ENCODE assay signal across 12 cellular contexts in genomic region chr10:91197044-91197651, GRCh38. TPM values are rescaled to one million over a fixed set of nuclear protein-coding genes. Genes with fewer than 3 reads are reported as not detected.
DNase-seq lines count a peak whose midpoint lies in the region; ATAC-seq and TF ChIP-seq lines count a peak whose summit lies in the region.
"Had no signal": no experiment of that assay in that cellular context is flagged by ENCODE, and none has a peak within 500 bp of the region (broad histone marks: within the 10 kb centered on the region; RNA-seq: fewer than 3 reads in every experiment).

No MANE protein-coding gene starts in this region.

- H3K4me3 ChIP-seq in DND-41 (ENCODE audit: low read depth in 1 of 2, low read length in 2 of 2), result no peak overlapping the region
- no peak overlapping the region for H3K4me3 ChIP-seq in fibroblast of lung (replicated peaks in 1 of 4; ENCODE audit: control extremely low read depth in 1 of 4, insufficient read depth in 1 of 4, low read depth in 3 of 4, low read length in 4 of 4)
- no peak overlapping the region for H3K4me3 ChIP-seq in GM23338

- H3K4me2 ChIP-seq in DND-41 (ENCODE audit: insufficient read depth, low read length), result no peak overlapping the region
- H3K4me2 ChIP-seq in fibroblast of lung (ENCODE audit: extremely low read depth, insufficient read depth, low read length), result no peak overlapping the region
- H3K4me2 ChIP-seq in GM23338, result no peak overlapping the region

- no peak for ATAC-seq in DND-41 (ENCODE audit: insufficient read depth, low read depth)
- ATAC-seq in naive thymus-derived CD8-positive, alpha-beta T cell, result no peak
- no peak for ATAC-seq in GM23338
- ATAC-seq in HG03045 (IDR thresholded peaks at IDR 0.05; ENCODE audit: unreplicated experiment), result no peak
- ATAC-seq in HG02642 (IDR thresholded peaks at IDR 0.05; ENCODE audit: poor library complexity, unreplicated experiment), result no peak

- no peak overlapping the region for H3K4me3 Mint-ChIP-seq in naive thymus-derived CD8-positive, alpha-beta T cell
- no peak overlapping the region for H3K4me3 Mint-ChIP-seq in GM23338
- no peak overlapping the region for H3K4me3 Mint-ChIP-seq in activated T-helper 1 cell treated with anti-CD3 and anti-CD28 coated beads, Interleukin-12 subunit alpha, Interleukin-12 subunit beta, Interleukin-2, Interleukin-4 antibody, amounts not matched to agents 30 ng/mL and 10 ng/mL and 1 ng/mL, durations not matched to agents 14 hours and 24 hours and 36 hours

- peaks cover 6 to 11% (median 9%) of the 10 kb centered on the region in 3 donors for H3K36me3 Mint-ChIP-seq in naive thymus-derived CD8-positive, alpha-beta T cell
- H3K36me3 Mint-ChIP-seq in GM23338 (ENCODE audit: low read depth), result no peaks in the 10 kb centered on the region
- peaks cover 27% of the 10 kb centered on the region for H3K36me3 Mint-ChIP-seq in activated T-helper 1 cell treated with anti-CD3 and anti-CD28 coated beads, Interleukin-12 subunit alpha, Interleukin-12 subunit beta, Interleukin-2, Interleukin-4 antibody, amounts not matched to agents 30 ng/mL and 10 ng/mL and 1 ng/mL, durations not matched to agents 14 hours and 24 hours and 36 hours (ENCODE audit: low read depth)

- H3K9ac ChIP-seq in DND-41 (ENCODE audit: low read depth, low read length) (no peak overlapping the region), fibroblast of lung (ENCODE audit: insufficient read depth, low read length) (no peak overlapping the region)

- intact Hi-C loops in activated T-helper 1 cell treated with anti-CD3 and anti-CD28 coated beads, Interleukin-12 subunit alpha, Interleukin-12 subunit beta, Interleukin-2, Interleukin-4 antibody, amounts not matched to agents 30 ng/mL and 10 ng/mL and 1 ng/mL, durations not matched to agents 14 hours and 24 hours and 36 hours (cut with micrococcal nuclease), result no loop called here

- H3K79me2 ChIP-seq in DND-41 (ENCODE audit: insufficient read depth, low read length) (peaks cover 98% of the 10 kb centered on the region), fibroblast of lung (ENCODE audit: control insufficient read depth, insufficient read depth, low read length) (no peaks in the 10 kb centered on the region), GM23338 (replicated peaks; ENCODE audit: insufficient read depth) (no peaks in the 10 kb centered on the region)

- H3K4me1 ChIP-seq in DND-41 (ENCODE audit: insufficient read depth, low read length) (peaks cover 83% of the 10 kb centered on the region), fibroblast of lung (ENCODE audit: control insufficient read depth, extremely low read depth, insufficient read depth, low read length) (peaks cover 5% of the 10 kb centered on the region), GM23338 (ENCODE audit: insufficient read depth) (no peaks in the 10 kb centered on the region)

- peaks cover 0 to 7% (median 0%) of the 10 kb centered on the region in 9 donors for H3K9me3 Mint-ChIP-seq in naive thymus-derived CD8-positive, alpha-beta T cell
- no peaks in the 10 kb centered on the region for H3K9me3 Mint-ChIP-seq in GM23338
- peaks cover 12% of the 10 kb centered on the region for H3K9me3 Mint-ChIP-seq in activated T-helper 1 cell treated with anti-CD3 and anti-CD28 coated beads, Interleukin-12 subunit alpha, Interleukin-12 subunit beta, Interleukin-2, Interleukin-4 antibody, amounts not matched to agents 30 ng/mL and 10 ng/mL and 1 ng/mL, durations not matched to agents 14 hours and 24 hours and 36 hours

- POLR2A ChIA-PET in naive thymus-derived CD8-positive, alpha-beta T cell (lab: Charles Lee), result interaction anchor here (0.8 kb wide), 1 partner anchor 33 kb away, joined by 3 read pairs; no protein-coding TSS in a partner anchor

- H3F3A ChIP-seq in GM23338 (replicated peaks; ENCODE audit: low read depth), result no peaks in the 10 kb centered on the region

- H3K36me3 ChIP-seq in DND-41 (ENCODE audit: insufficient read depth, low read length) (peaks cover 12% of the 10 kb centered on the region; the same call in 1 of the 2 replicates), fibroblast of lung (ENCODE audit: control insufficient read depth, insufficient read depth, low read length) (no peaks in the 10 kb centered on the region), GM23338 (ENCODE audit: insufficient read depth) (no peaks in the 10 kb centered on the region)

- H2AFZ ChIP-seq in DND-41 (ENCODE audit: low read depth, low read length) (no peak overlapping the region), fibroblast of lung (ENCODE audit: low read length) (no peak overlapping the region), GM23338 (no peak overlapping the region)

- H3K27me3 ChIP-seq in DND-41 (ENCODE audit: insufficient read depth, low read length, poor library complexity) (no peaks in the 10 kb centered on the region), fibroblast of lung (ENCODE audit: control insufficient read depth, insufficient read depth, low read length) (no peaks in the 10 kb centered on the region), GM23338 (ENCODE audit: insufficient read depth) (no peaks in the 10 kb centered on the region)

- no peak for DNase-seq in DND-41
- DNase-seq in NCI-H748 (lab: John Stamatoyannopoulos, UW; ENCODE audit: unreplicated experiment), result peak; percentile 60
- DNase-seq in fibroblast of lung (ENCODE audit: low read depth in 2 of 2), result peak; percentile 57 to 67
- DNase-seq in naive thymus-derived CD8-positive, alpha-beta T cell, result no peak
- no peak for DNase-seq in GM23338 (ENCODE audit: low spot score)
- DNase-seq in activated T-helper 1 cell treated with anti-CD3 and anti-CD28 coated beads, Interleukin-12 subunit alpha, Interleukin-12 subunit beta, Interleukin-2, Interleukin-4 antibody, amounts not matched to agents 30 ng/mL and 10 ng/mL and 1 ng/mL, durations not matched to agents 14 hours and 24 hours and 36 hours (ENCODE audit: low spot score), result no peak
- DNase-seq: foreskin melanocyte, KG1, NCI-H2171 had no signal

- H3K9me3 ChIP-seq in DND-41 (ENCODE audit: insufficient read depth, low read length, severe bottlenecking), result no peaks in the 10 kb centered on the region
- no peaks in the 10 kb centered on the region for H3K9me3 ChIP-seq in fibroblast of lung (ENCODE audit: control insufficient read depth, insufficient read depth, low read depth, low read length)

- H3K27me3 Mint-ChIP-seq in naive thymus-derived CD8-positive, alpha-beta T cell, result no peaks in the 10 kb centered on the region
- peaks cover 1% of the 10 kb centered on the region for H3K27me3 Mint-ChIP-seq in GM23338 (ENCODE audit: insufficient read depth, low read depth, poor library complexity)
- no peaks in the 10 kb centered on the region for H3K27me3 Mint-ChIP-seq in activated T-helper 1 cell treated with anti-CD3 and anti-CD28 coated beads, Interleukin-12 subunit alpha, Interleukin-12 subunit beta, Interleukin-2, Interleukin-4 antibody, amounts not matched to agents 30 ng/mL and 10 ng/mL and 1 ng/mL, durations not matched to agents 14 hours and 24 hours and 36 hours (ENCODE audit: insufficient read depth)
- H3K27me3 Mint-ChIP-seq: progenitor cell of endocrine pancreas had no signal

- H3K9me2 ChIP-seq in GM23338 (ENCODE audit: insufficient read depth), result peaks cover 12% of the 10 kb centered on the region; the same call in 1 of the 2 replicates

- H4K20me1 ChIP-seq in DND-41 (ENCODE audit: insufficient read depth, low read length) (peaks cover 76% of the 10 kb centered on the region; the same call in 1 of the 2 replicates), fibroblast of lung (ENCODE audit: control insufficient read depth, extremely low read depth, insufficient read depth, low read length) (no peaks in the 10 kb centered on the region), GM23338 (replicated peaks; ENCODE audit: insufficient read depth) (no peaks in the 10 kb centered on the region)

- peak overlapping the region in 8 of 10 donors; percentile 11 to 89 (median 58) for H3K27ac Mint-ChIP-seq in naive thymus-derived CD8-positive, alpha-beta T cell
- H3K27ac Mint-ChIP-seq in GM23338, result no peak overlapping the region
- H3K27ac Mint-ChIP-seq in activated T-helper 1 cell treated with anti-CD3 and anti-CD28 coated beads, Interleukin-12 subunit alpha, Interleukin-12 subunit beta, Interleukin-2, Interleukin-4 antibody, amounts not matched to agents 30 ng/mL and 10 ng/mL and 1 ng/mL, durations not matched to agents 14 hours and 24 hours and 36 hours, result no peak overlapping the region
- H3K27ac Mint-ChIP-seq: progenitor cell of endocrine pancreas had no signal

- H3K27ac ChIP-seq in DND-41 (ENCODE audit: low read length), result peak overlapping the region; percentile 6; the same call in 1 of the 2 replicates
- no peak overlapping the region for H3K27ac ChIP-seq in fibroblast of lung (ENCODE audit: insufficient read depth, low read length)
- no peak overlapping the region for H3K27ac ChIP-seq in GM23338 (ENCODE audit: low read depth)

- TF ChIP-seq CTCF in DND-41 (IDR thresholded peaks at IDR 0.05; ENCODE audit: borderline replicate concordance, extremely low read depth, low read length, poor library complexity, severe bottlenecking), result no peak
- no peak for TF ChIP-seq CTCF in fibroblast of lung (conservative IDR thresholded peaks at IDR 0.05 in 1 of 2, IDR thresholded peaks at IDR 0.05 in 1 of 2; ENCODE audit: low read depth in 1 of 2, low read length in 2 of 2)
- no peak for TF ChIP-seq CTCF in GM23338 (conservative IDR thresholded peaks at IDR 0.05; ENCODE audit: low read depth in 2 of 2)

- H3K4me1 Mint-ChIP-seq in naive thymus-derived CD8-positive, alpha-beta T cell, result peaks cover 56 to 93% (median 85%) of the 10 kb centered on the region in 4 donors
- H3K4me1 Mint-ChIP-seq in GM23338, result no peaks in the 10 kb centered on the region
- peaks cover 77% of the 10 kb centered on the region for H3K4me1 Mint-ChIP-seq in activated T-helper 1 cell treated with anti-CD3 and anti-CD28 coated beads, Interleukin-12 subunit alpha, Interleukin-12 subunit beta, Interleukin-2, Interleukin-4 antibody, amounts not matched to agents 30 ng/mL and 10 ng/mL and 1 ng/mL, durations not matched to agents 14 hours and 24 hours and 36 hours (ENCODE audit: low read depth)

TF ChIP-seq in GM23338, 12 proteins besides CTCF, POLR2A, EP300 and RAD21:
- TF ChIP-seq EZH2phosphoT487 (IDR thresholded peaks at IDR 0.05; ENCODE audit: unreplicated experiment), result no peak
TF ChIP-seq in GM23338: peak in this region for 0.

RNA-seq across cellular contexts. Expression of gene PCGF5, which starts 23.3 kb away (rescaled TPM):
- 28.5 and 31.5 TPM in 2 replicates for total RNA-seq in fibroblast of lung
- polyA plus RNA-seq in fibroblast of lung (25.8 and 31.3 TPM in 2 replicates), GM23338 (2016; fragmentation: Nextera tagmentation; extraction: Ambion mirVana) (8.7 and 9.0 TPM in 2 replicates)
- polyA plus RNA-seq in fibroblast of lung (2012), result 18.9 and 24.0 TPM in 2 replicates
- polyA minus RNA-seq in fibroblast of lung (ENCODE audit: low replicate concordance), result 5.1 and 7.6 TPM in 2 replicates
- 10 to 100 TPM; 51.1 to 51.7 TPM for total RNA-seq in naive thymus-derived CD8-positive, alpha-beta T cell
- polyA plus RNA-seq in naive thymus-derived CD8-positive, alpha-beta T cell, result 10 to 100 TPM; 55.7 to 73.5 (median 60.8) TPM
- 6.5 and 7.7 TPM in 2 replicates for total RNA-seq in GM23338 (2014; rRNA removed; shearing (Covaris generic))
- total RNA-seq in activated T-helper 1 cell treated with anti-CD3 and anti-CD28 coated beads, Interleukin-12 subunit alpha, Interleukin-12 subunit beta, Interleukin-2, Interleukin-4 antibody, amounts not matched to agents 30 ng/mL and 10 ng/mL and 1 ng/mL, durations not matched to agents 14 hours and 24 hours and 36 hours, result 51.7 TPM in 2 replicates

Comparison
In these comparisons a context has a peak if more than half of its experiments do, and no peak if none do; other contexts are left out.
1. DNase-seq: peak in NCI-H748 (single experiment) and fibroblast of lung (2 of 2); none in DND-41 (single experiment), naive thymus-derived CD8-positive, alpha-beta T cell (0 of 10), GM23338 (single experiment) and activated T-helper 1 cell treated with anti-CD3 and anti-CD28 coated beads, Interleukin-12 subunit alpha, Interleukin-12 subunit beta, Interleukin-2, Interleukin-4 antibody, amounts not matched to agents 30 ng/mL and 10 ng/mL and 1 ng/mL, durations not matched to agents 14 hours and 24 hours and 36 hours (single experiment).
2. H3K27ac Mint-ChIP-seq: peak in naive thymus-derived CD8-positive, alpha-beta T cell (8 of 10); none in GM23338 (single experiment) and activated T-helper 1 cell treated with anti-CD3 and anti-CD28 coated beads, Interleukin-12 subunit alpha, Interleukin-12 subunit beta, Interleukin-2, Interleukin-4 antibody, amounts not matched to agents 30 ng/mL and 10 ng/mL and 1 ng/mL, durations not matched to agents 14 hours and 24 hours and 36 hours (single experiment).